23 cellular contexts compared by ENCODE assay signal in genomic region chr20:46833360-46833759, GRCh38.
"Had no signal": no experiment of that assay in that cellular context is flagged by ENCODE, and none has a peak within 500 bp of the region (broad histone marks: within the 10 kb centered on the region; RNA-seq: fewer than 3 reads in every experiment).

No MANE protein-coding gene starts in this region.

- DNase-seq: activated CD4-positive, alpha-beta T cell treated with anti-CD3 and anti-CD28 coated beads for 1 hour; activated CD4-positive, alpha-beta T cell treated with anti-CD3 and anti-CD28 coated beads, Interleukin-2, amount 50 U/mL, for 1 hour; activated CD8-positive, alpha-beta memory T cell treated with anti-CD3 and anti-CD28 coated beads, Interleukin-2, amount 10 ng/mL, durations not matched to agents 7 days and 5 days; activated gamma-delta T cell treated with Interleukin-2 at 50 U/mL for 16 hours; activated T-cell treated with anti-CD3 and anti-CD28 coated beads, Interleukin-2, amount 50 U/mL, for 4 hours; aorta; caudate nucleus; KG1; NCI-H1092; NCI-H1417 treated with DMSO at 0.1 percent for 48 hours; NCI-H1694; NCI-H2029 treated with DMSO at 0.1 percent for 48 hours; NCI-H345; NCI-H510A; NCI-H526 treated with DMSO at 0.1 percent for 48 hours; NCI-H82; NK-92 treated with Interleukin-12 subunit alpha and Interleukin-12 subunit beta, amount 100 ng/mL, for 24 hours; PC-3; SHP77 had no signal

- H3K27ac Mint-ChIP-seq: activated CD8-positive, alpha-beta memory T cell treated with anti-CD3 and anti-CD28 coated beads, Interleukin-2, amount 10 ng/mL, durations not matched to agents 7 days and 5 days; activated naive CD4-positive, alpha-beta T cell treated with anti-CD3 and anti-CD28 coated beads, Interleukin-2, amount 50 U/mL, for 24 hours; activated T-helper 2 cell treated with anti-CD3 and anti-CD28 coated beads, Interferon-gamma antibody, Interleukin-2, Interleukin-4, amounts not matched to agents 10 μg/mL and 5 μg/mL and 100 μg/mL, durations not matched to agents 14 hours and 24 hours and 36 hours; T-helper 1 cell treated with Interleukin-12 subunit alpha and Interleukin-12 subunit beta and Interleukin-4 antibody, amounts not matched to agents 30 μg/mL and 1 μg/mL, for 36 hours had no signal

- H3K9me3 Mint-ChIP-seq: activated T-cell treated with anti-CD3 and anti-CD28 coated beads, Interleukin-2, amount 50 U/mL, for 4 hours; activated T-helper 2 cell treated with anti-CD3 and anti-CD28 coated beads, Interferon-gamma antibody, Interleukin-2, Interleukin-4, amounts not matched to agents 10 μg/mL and 5 μg/mL and 100 μg/mL, durations not matched to agents 14 hours and 24 hours and 36 hours; T-helper 1 cell treated with Interleukin-12 subunit alpha and Interleukin-12 subunit beta and Interleukin-4 antibody, amounts not matched to agents 30 μg/mL and 1 μg/mL, for 36 hours had no signal

- H3K4me1 Mint-ChIP-seq: activated CD8-positive, alpha-beta memory T cell treated with anti-CD3 and anti-CD28 coated beads, Interleukin-2, amount 10 ng/mL, durations not matched to agents 7 days and 5 days; activated naive CD4-positive, alpha-beta T cell treated with anti-CD3 and anti-CD28 coated beads, Interleukin-2, amount 50 U/mL, for 24 hours had no signal

- FAIRE-seq: RCC 7860 had no signal

- ATAC-seq: activated CD8-positive, alpha-beta memory T cell treated with anti-CD3 and anti-CD28 coated beads, Interleukin-2, amount 10 ng/mL, durations not matched to agents 7 days and 5 days; activated T-cell treated with anti-CD3 and anti-CD28 coated beads, Interleukin-2, amount 50 U/mL, for 4 hours; PC-3 had no signal

- H3K36me3 Mint-ChIP-seq: activated CD8-positive, alpha-beta memory T cell treated with anti-CD3 and anti-CD28 coated beads, Interleukin-2, amount 10 ng/mL, durations not matched to agents 7 days and 5 days; activated naive CD4-positive, alpha-beta T cell treated with anti-CD3 and anti-CD28 coated beads, Interleukin-2, amount 50 U/mL, for 24 hours had no signal

- H3K4me3 Mint-ChIP-seq: activated CD8-positive, alpha-beta memory T cell treated with anti-CD3 and anti-CD28 coated beads, Interleukin-2, amount 10 ng/mL, durations not matched to agents 7 days and 5 days; activated naive CD4-positive, alpha-beta T cell treated with anti-CD3 and anti-CD28 coated beads, Interleukin-2, amount 50 U/mL, for 24 hours; activated T-cell treated with anti-CD3 and anti-CD28 coated beads, Interleukin-2, amount 50 U/mL, for 4 hours; T-helper 1 cell treated with Interleukin-12 subunit alpha and Interleukin-12 subunit beta and Interleukin-4 antibody, amounts not matched to agents 30 μg/mL and 1 μg/mL, for 36 hours had no signal
